ENCODE assay signal across 13 cellular contexts in the genomic region with DNA sequence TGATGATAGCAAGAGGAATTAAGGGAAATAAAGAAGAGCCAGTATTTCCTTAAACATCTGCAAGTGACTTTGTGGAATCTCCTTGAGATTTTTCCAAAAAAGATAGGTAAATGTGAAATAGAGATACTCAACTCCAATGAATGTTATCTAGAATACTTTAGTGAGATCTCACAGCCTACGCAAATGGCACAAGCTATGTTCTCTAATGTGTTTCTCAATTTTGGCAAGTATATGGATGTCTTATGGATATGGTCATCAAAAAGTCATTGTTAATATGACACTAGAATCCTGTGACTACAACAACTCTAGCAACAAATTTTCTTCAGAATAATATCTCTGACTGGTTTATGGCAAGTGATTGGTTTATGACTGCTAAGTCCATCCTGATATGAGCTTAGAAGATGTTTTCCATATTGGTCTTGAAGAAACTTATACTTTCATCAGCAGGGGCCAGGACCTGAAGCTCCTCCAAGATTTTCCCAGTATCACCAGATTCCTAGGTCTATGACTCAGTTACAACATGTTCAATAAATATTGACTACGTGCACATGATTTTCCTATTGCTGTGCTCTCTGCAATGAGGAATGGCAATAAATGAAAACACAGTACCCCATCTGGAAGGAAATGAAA.
DNase-seq lines count a peak whose midpoint lies in the region; ATAC-seq and TF ChIP-seq lines count a peak whose summit lies in the region.
"Had no signal": no experiment of that assay in that cellular context is flagged by ENCODE, and none has a peak within 500 bp of the region (broad histone marks: within the 10 kb centered on the region; RNA-seq: fewer than 3 reads in every experiment).

No MANE protein-coding gene starts in this region.

- no peaks in the 10 kb centered on the region for H3K27me3 ChIP-seq in colonic mucosa

- DNase-seq in GM03348 (ENCODE audit: low spot score) (peak; percentile 12), HS-5 (ENCODE audit: low read depth) (peak; percentile 83), fibroblast of mammary gland (ENCODE audit: low read depth) (peak; percentile 65), colonic mucosa (no peak)
- DNase-seq: BE2C; CD4-positive, alpha-beta memory T cell; DMS79; HCEC 1CT had no signal

- no peak for TF ChIP-seq CTCF in fibroblast of mammary gland (conservative IDR thresholded peaks at IDR 0.05; ENCODE audit: control insufficient read depth, insufficient read depth, low read depth, low read length)
- no peak for TF ChIP-seq CTCF in colonic mucosa (IDR thresholded peaks at IDR 0.05)

- ATAC-seq in HG02973 (IDR thresholded peaks at IDR 0.05; ENCODE audit: unreplicated experiment) (no peak), HG02588 (IDR thresholded peaks at IDR 0.05; ENCODE audit: unreplicated experiment) (no peak), GM21576 (IDR thresholded peaks at IDR 0.05; ENCODE audit: unreplicated experiment) (no peak)
- ATAC-seq: HepG2 had no signal

- no peaks in the 10 kb centered on the region for H3K36me3 ChIP-seq in colonic mucosa
- H3K36me3 ChIP-seq: BE2C had no signal

- H3K4me3 ChIP-seq in fibroblast of mammary gland (ENCODE audit: control insufficient read depth, low read depth, low read length) (no peak overlapping the region), colonic mucosa (no peak overlapping the region)

- no peak overlapping the region for H3K27ac ChIP-seq in colonic mucosa
- H3K27ac ChIP-seq: C4-2B had no signal

- H3K4me1 ChIP-seq in colonic mucosa: no peaks in the 10 kb centered on the region
- H3K4me1 ChIP-seq: BE2C had no signal

- no peak overlapping the region for H3K9ac ChIP-seq in colonic mucosa (ENCODE audit: low read depth in 2 of 2, low read length in 2 of 2)

- intact Hi-C loops in colonic mucosa (cut with DNase I): no loop called here

- no peaks in the 10 kb centered on the region for H3K9me3 ChIP-seq in colonic mucosa
- H3K9me3 ChIP-seq: BE2C had no signal
